ENCODE assay signal across 8 cellular contexts in genomic region chr9:128159784-128160602, GRCh38. TPM values are rescaled to one million over a fixed set of nuclear protein-coding genes. Genes with fewer than 3 reads are reported as not detected.
DNase-seq lines count a peak whose midpoint lies in the region; ATAC-seq and TF ChIP-seq lines count a peak whose summit lies in the region.

Gene BBLN, plus strand, starts transcription at chr9:128160265. Its CDS starts 143 bp downstream, at chr9:128160408.

- H3F3A ChIP-seq in MM.1S (ENCODE audit: insufficient read depth, low read length): no peaks in the 10 kb centered on the region; the same call in 1 of the 2 replicates

- H3K27me3 Mint-ChIP-seq in nephron progenitor cell (ENCODE audit: low read depth, poor library complexity): peaks cover 5% of the 10 kb centered on the region
- H3K27me3 Mint-ChIP-seq in stimulated activated naive CD8-positive, alpha-beta T cell treated with anti-CD3 and anti-CD28 coated beads, Interleukin-15, Interleukin-2, amounts not matched to agents 100 ng/mL and 50 ng/mL, for 24 hours: no peaks in the 10 kb centered on the region

- H3K27ac Mint-ChIP-seq in nephron progenitor cell: no peak within 1 kb of the TSS
- peak within 1 kb of the TSS; percentile 67 for H3K27ac Mint-ChIP-seq in stimulated activated naive CD8-positive, alpha-beta T cell treated with anti-CD3 and anti-CD28 coated beads, Interleukin-15, Interleukin-2, amounts not matched to agents 100 ng/mL and 50 ng/mL, for 24 hours

- DNase-seq in DND-41 (peak; percentile 93), H4 (ENCODE audit: low spot score) (peak; percentile 64), MM.1S (peak; percentile 90), SHP77 treated with DMSO at 0.1 percent for 48 hours (lab: John Stamatoyannopoulos, UW) (peak; percentile 81), fibroblast of the aortic adventitia (ENCODE audit: low read depth) (peak; percentile 89), nephron progenitor cell (peak; percentile 97)
- DNase-seq in activated effector memory CD4-positive, alpha-beta T cell treated with anti-CD3 and anti-CD28 coated beads, Interleukin-2, amount 50 U/mL, for 16 hours: peak; percentile 97

- H3K4me1 ChIP-seq in DND-41 (ENCODE audit: insufficient read depth, low read length): peaks cover 25% of the 10 kb centered on the region
- peaks cover 8% of the 10 kb centered on the region for H3K4me1 ChIP-seq in MM.1S (ENCODE audit: low read length)

- H3K27me3 ChIP-seq in DND-41 (ENCODE audit: insufficient read depth, low read length, poor library complexity): no peaks in the 10 kb centered on the region
- H3K27me3 ChIP-seq in MM.1S (replicated peaks; ENCODE audit: insufficient read depth, low read length): no peaks in the 10 kb centered on the region

- peaks cover 29% of the 10 kb centered on the region for H3K36me3 ChIP-seq in DND-41 (ENCODE audit: insufficient read depth, low read length)
- no peaks in the 10 kb centered on the region for H3K36me3 ChIP-seq in MM.1S (replicated peaks; ENCODE audit: insufficient read depth, low read length)

- H3K79me2 ChIP-seq in DND-41 (ENCODE audit: insufficient read depth, low read length) (peaks cover 7% of the 10 kb centered on the region), MM.1S (ENCODE audit: low read length) (peaks cover 8% of the 10 kb centered on the region; the same call in 1 of the 2 replicates)

- peak; percentile 88 for ATAC-seq in DND-41 (ENCODE audit: insufficient read depth, low read depth)

- peaks cover 17% of the 10 kb centered on the region; the same call in 1 of the 2 replicates for H4K20me1 ChIP-seq in DND-41 (ENCODE audit: insufficient read depth, low read length)
- no peaks in the 10 kb centered on the region for H4K20me1 ChIP-seq in MM.1S (ENCODE audit: insufficient read depth, low read length)

- H3K4me2 ChIP-seq in DND-41 (ENCODE audit: insufficient read depth, low read length) (peak within 1 kb of the TSS; percentile 84), MM.1S (ENCODE audit: low read depth, low read length) (peak within 1 kb of the TSS; percentile 88)

- H3K9me3 Mint-ChIP-seq in nephron progenitor cell: no peaks in the 10 kb centered on the region
- no peaks in the 10 kb centered on the region for H3K9me3 Mint-ChIP-seq in stimulated activated naive CD8-positive, alpha-beta T cell treated with anti-CD3 and anti-CD28 coated beads, Interleukin-15, Interleukin-2, amounts not matched to agents 100 ng/mL and 50 ng/mL, for 24 hours

- peaks cover 13% of the 10 kb centered on the region for H3K4me1 Mint-ChIP-seq in nephron progenitor cell
- peaks cover 19% of the 10 kb centered on the region for H3K4me1 Mint-ChIP-seq in stimulated activated naive CD8-positive, alpha-beta T cell treated with anti-CD3 and anti-CD28 coated beads, Interleukin-15, Interleukin-2, amounts not matched to agents 100 ng/mL and 50 ng/mL, for 24 hours (ENCODE audit: low read depth)

- H3K36me3 Mint-ChIP-seq in nephron progenitor cell (ENCODE audit: low read depth): peaks cover 20% of the 10 kb centered on the region
- H3K36me3 Mint-ChIP-seq in stimulated activated naive CD8-positive, alpha-beta T cell treated with anti-CD3 and anti-CD28 coated beads, Interleukin-15, Interleukin-2, amounts not matched to agents 100 ng/mL and 50 ng/mL, for 24 hours (ENCODE audit: low read depth): peaks cover 17% of the 10 kb centered on the region

- H3K4me3 Mint-ChIP-seq in nephron progenitor cell: peak within 1 kb of the TSS; percentile 78
- H3K4me3 Mint-ChIP-seq in stimulated activated naive CD8-positive, alpha-beta T cell treated with anti-CD3 and anti-CD28 coated beads, Interleukin-15, Interleukin-2, amounts not matched to agents 100 ng/mL and 50 ng/mL, for 24 hours: peak within 1 kb of the TSS; percentile 82

- peak within 1 kb of the TSS; percentile 69 to 90 for H3K4me3 ChIP-seq in DND-41 (ENCODE audit: low read depth in 1 of 2, low read length in 2 of 2)
- H3K4me3 ChIP-seq in MM.1S (ENCODE audit: low read length): peak within 1 kb of the TSS; percentile 95
- peak within 1 kb of the TSS; percentile 83 for H3K4me3 ChIP-seq in fibroblast of the aortic adventitia (ENCODE audit: low read depth, low read length)

- H3K27ac ChIP-seq in DND-41 (ENCODE audit: low read length): peak within 1 kb of the TSS; percentile 79
- H3K27ac ChIP-seq in MM.1S (ENCODE audit: low read length): peak within 1 kb of the TSS; percentile 21; the same call in 1 of the 2 replicates

- H3K9ac ChIP-seq in DND-41 (ENCODE audit: low read depth, low read length) (peak within 1 kb of the TSS; percentile 80), MM.1S (ENCODE audit: low read length) (peak within 1 kb of the TSS; percentile 90)

- H3K9me2 ChIP-seq in MM.1S (replicated peaks; ENCODE audit: insufficient read depth, low read length): no peaks in the 10 kb centered on the region

- no peaks in the 10 kb centered on the region for H3K9me3 ChIP-seq in DND-41 (ENCODE audit: insufficient read depth, low read length, severe bottlenecking)
- no peaks in the 10 kb centered on the region for H3K9me3 ChIP-seq in MM.1S (replicated peaks; ENCODE audit: insufficient read depth, low read length)

- TF ChIP-seq CTCF in DND-41 (IDR thresholded peaks at IDR 0.05; ENCODE audit: borderline replicate concordance, extremely low read depth, low read length, poor library complexity, severe bottlenecking) (no peak), MM.1S (IDR thresholded peaks at IDR 0.05; ENCODE audit: low read length) (no peak), fibroblast of the aortic adventitia (IDR thresholded peaks at IDR 0.05; ENCODE audit: insufficient read depth, low read length) (no peak), nephron progenitor cell (IDR thresholded peaks at IDR 0.05) (no peak)

- peak within 1 kb of the TSS; percentile 96 for H2AFZ ChIP-seq in DND-41 (ENCODE audit: low read depth, low read length)
- peak within 1 kb of the TSS; percentile 96 for H2AFZ ChIP-seq in MM.1S (ENCODE audit: low read length)

RNA-seq across cellular contexts. Expression of gene BBLN, which starts in this region (rescaled TPM):
- 137 and 245 TPM in 2 replicates for total RNA-seq in H4 (2014; rRNA removed; shearing (Covaris generic))
- total RNA-seq in fibroblast of the aortic adventitia (ENCODE audit: low replicate concordance): 37.4 and 63.4 TPM in 2 replicates

Comparison
In these comparisons a context has a peak if more than half of its experiments do, and no peak if none do; other contexts are left out.
1. Peak in every context shown above with its lines: DNase-seq, ATAC-seq, H3K4me3 ChIP-seq and H3K27ac ChIP-seq.